ENCODE assay signal across 1 cellular context in genomic region chr4:22235798-22236197, GRCh38.
TF ChIP-seq lines count a peak whose summit lies in the region.

No MANE protein-coding gene starts in this region.

TF ChIP-seq in GM23338, 12 proteins besides CTCF, POLR2A, EP300 and RAD21 (continued from another document):
- TF ChIP-seq ZNF462 (CRISPR knock-in tag; IDR thresholded peaks at IDR 0.05) (no peak), EZH2phosphoT487 (IDR thresholded peaks at IDR 0.05; ENCODE audit: unreplicated experiment) (no peak), POLR2AphosphoS5 (IDR thresholded peaks at IDR 0.05; ENCODE audit: low read depth) (no peak), ZNF331 (CRISPR knock-in tag; IDR thresholded peaks at IDR 0.05; ENCODE audit: low read depth) (no peak)
TF ChIP-seq in GM23338: peak in this region for 0.
